Comparison of ENCODE assay signal across 12 cellular contexts in genomic region chr6:22102671-22103070, GRCh38.
DNase-seq lines count a peak whose midpoint lies in the region; ATAC-seq, FAIRE-seq and TF ChIP-seq lines count a peak whose summit lies in the region.
"Had no signal": no experiment of that assay in that cellular context is flagged by ENCODE, and none has a peak within 500 bp of the region (broad histone marks: within the 10 kb centered on the region; RNA-seq: fewer than 3 reads in every experiment).

No MANE protein-coding gene starts in this region.

- no peaks in the 10 kb centered on the region for H3K27me3 ChIP-seq in OCI-LY3 (ENCODE audit: low read depth, low read length)
- H3K27me3 ChIP-seq: left lung had no signal

- H2AFZ ChIP-seq in OCI-LY3 (ENCODE audit: low read depth, low read length): no peak overlapping the region

- H3K4me3 Mint-ChIP-seq in activated CD8-positive, alpha-beta memory T cell treated with anti-CD3 and anti-CD28 coated beads, Interleukin-2, amount 10 ng/mL, durations not matched to agents 7 days and 5 days: no peak overlapping the region
- no peak overlapping the region for H3K4me3 Mint-ChIP-seq in type B pancreatic cell
- H3K4me3 Mint-ChIP-seq: CD4-positive, CD25-positive, alpha-beta regulatory T cell had no signal

- peaks cover 10% of the 10 kb centered on the region for H3K36me3 ChIP-seq in OCI-LY3 (replicated peaks; ENCODE audit: low read depth, low read length)
- H3K36me3 ChIP-seq: left lung had no signal

- H4K20me1 ChIP-seq in OCI-LY3 (ENCODE audit: insufficient read depth, low read length): no peaks in the 10 kb centered on the region

- no peaks in the 10 kb centered on the region for H3K27me3 Mint-ChIP-seq in activated CD8-positive, alpha-beta memory T cell treated with anti-CD3 and anti-CD28 coated beads, Interleukin-2, amount 10 ng/mL, durations not matched to agents 7 days and 5 days
- no peaks in the 10 kb centered on the region for H3K27me3 Mint-ChIP-seq in type B pancreatic cell

- 0 out of 2 replicates have a peak overlapping the region, but pooled peaks have one; percentile 26 for H3K4me3 ChIP-seq in OCI-LY3 (ENCODE audit: low read length)
- H3K4me3 ChIP-seq: left lung had no signal

- no peak for TF ChIP-seq POLR2A in GM12891 (IDR thresholded peaks at IDR 0.05; ENCODE audit: low read depth, low read length)

- no peak overlapping the region for H3K9ac ChIP-seq in OCI-LY3 (ENCODE audit: low read length)

- no peaks in the 10 kb centered on the region for H3K4me1 Mint-ChIP-seq in activated CD8-positive, alpha-beta memory T cell treated with anti-CD3 and anti-CD28 coated beads, Interleukin-2, amount 10 ng/mL, durations not matched to agents 7 days and 5 days
- peaks cover 9% of the 10 kb centered on the region for H3K4me1 Mint-ChIP-seq in type B pancreatic cell (ENCODE audit: unreplicated experiment)
- H3K4me1 Mint-ChIP-seq: CD4-positive, CD25-positive, alpha-beta regulatory T cell had no signal

- CTCF ChIA-PET in activated CD8-positive, alpha-beta memory T cell treated with anti-CD3 and anti-CD28 coated beads, Interleukin-2, amount 10 ng/mL, durations not matched to agents 7 days and 5 days (lab: Charles Lee): no interaction called here

- DNase-seq in GM12891 (ENCODE audit: insufficient read length, low spot score): no peak
- no peak for DNase-seq in 8988T
- DNase-seq in HK-2 (ENCODE audit: unreplicated experiment): no peak
- no peak for DNase-seq in activated CD8-positive, alpha-beta memory T cell treated with anti-CD3 and anti-CD28 coated beads, Interleukin-2, amount 10 ng/mL, durations not matched to agents 7 days and 5 days
- no peak for DNase-seq in type B pancreatic cell (ENCODE audit: extremely low spot score, unreplicated experiment)
- DNase-seq: anterior cingulate cortex, erythroblast, left lung had no signal

- H3K4me2 ChIP-seq in OCI-LY3 (ENCODE audit: low read length): peak overlapping the region; percentile 28

- H3K27ac ChIP-seq in OCI-LY3 (ENCODE audit: low read length): peak overlapping the region; percentile 34
- H3K27ac ChIP-seq: left lung had no signal

- no peaks in the 10 kb centered on the region for H3K79me2 ChIP-seq in OCI-LY3 (ENCODE audit: low read length)

- H3K36me3 Mint-ChIP-seq in activated CD8-positive, alpha-beta memory T cell treated with anti-CD3 and anti-CD28 coated beads, Interleukin-2, amount 10 ng/mL, durations not matched to agents 7 days and 5 days: no peaks in the 10 kb centered on the region
- peaks cover 6% of the 10 kb centered on the region for H3K36me3 Mint-ChIP-seq in type B pancreatic cell
- H3K36me3 Mint-ChIP-seq: CD4-positive, CD25-positive, alpha-beta regulatory T cell had no signal

- TF ChIP-seq CTCF in OCI-LY3 (IDR thresholded peaks at IDR 0.05; ENCODE audit: low read depth, low read length) (no peak), type B pancreatic cell (conservative IDR thresholded peaks at IDR 0.05) (no peak)

- H3K27ac Mint-ChIP-seq in activated CD8-positive, alpha-beta memory T cell treated with anti-CD3 and anti-CD28 coated beads, Interleukin-2, amount 10 ng/mL, durations not matched to agents 7 days and 5 days: no peak overlapping the region
- H3K27ac Mint-ChIP-seq in type B pancreatic cell: no peak overlapping the region
- H3K27ac Mint-ChIP-seq: CD4-positive, CD25-positive, alpha-beta regulatory T cell had no signal

- H3K4me1 ChIP-seq in OCI-LY3 (ENCODE audit: low read length): peaks cover 11% of the 10 kb centered on the region
- H3K4me1 ChIP-seq: left lung had no signal

- H3K9me3 Mint-ChIP-seq in activated CD8-positive, alpha-beta memory T cell treated with anti-CD3 and anti-CD28 coated beads, Interleukin-2, amount 10 ng/mL, durations not matched to agents 7 days and 5 days (ENCODE audit: low read depth): peaks cover 3% of the 10 kb centered on the region
- H3K9me3 Mint-ChIP-seq in type B pancreatic cell: peaks cover 5% of the 10 kb centered on the region

- H3K9me3 ChIP-seq in OCI-LY3 (ENCODE audit: insufficient read depth, low read length): peaks cover 9% of the 10 kb centered on the region; the same call in 1 of the 2 replicates
- H3K9me3 ChIP-seq: left lung had no signal

- FAIRE-seq in GM12891 (lab: Jason Lieb, UNC): peak; percentile 55

- ATAC-seq in GM19351 (IDR thresholded peaks at IDR 0.05; ENCODE audit: unreplicated experiment) (peak; percentile 81), HG02870 (IDR thresholded peaks at IDR 0.05; ENCODE audit: unreplicated experiment) (peak; percentile 84)
- no peak for ATAC-seq in activated CD8-positive, alpha-beta memory T cell treated with anti-CD3 and anti-CD28 coated beads, Interleukin-2, amount 10 ng/mL, durations not matched to agents 7 days and 5 days
- ATAC-seq: left lung had no signal

TF ChIP-seq in GM12891, 5 proteins besides CTCF, POLR2A, EP300 and RAD21:
- peak; percentile 67 for TF ChIP-seq POU2F2 (IDR thresholded peaks at IDR 0.05; ENCODE audit: low read depth, low read length)
- TF ChIP-seq POLR2AphosphoS5 (IDR thresholded peaks at IDR 0.05; ENCODE audit: low read depth, low read length): no peak
- no peak for TF ChIP-seq PAX5 (IDR thresholded peaks at IDR 0.05; ENCODE audit: insufficient read depth, low read length, severe bottlenecking)
- TF ChIP-seq SPI1 (IDR thresholded peaks at IDR 0.05; ENCODE audit: low read depth, low read length): peak; percentile 76
- no peak for TF ChIP-seq TAF1 (IDR thresholded peaks at IDR 0.05; ENCODE audit: low read depth, low read length)
